In genomic region chr5:90809695-90810094, GRCh38 we compare ENCODE assay signal across 2 cellular contexts.
TF ChIP-seq lines count a peak whose summit lies in the region.

No MANE protein-coding gene starts in this region.

TF ChIP-seq in SK-N-SH, 30 proteins besides CTCF, POLR2A, EP300 and RAD21 (continued from another document):
- TF ChIP-seq IRF3 (IDR thresholded peaks at IDR 0.05; ENCODE audit: low read depth, low read length) (no peak), MAX (IDR thresholded peaks at IDR 0.05; ENCODE audit: low read depth) (no peak), ELF1 (IDR thresholded peaks at IDR 0.05) (no peak), GABPA (IDR thresholded peaks at IDR 0.05; ENCODE audit: low read depth) (no peak), NRF1 (IDR thresholded peaks at IDR 0.05; ENCODE audit: low read depth, low read length) (no peak), FOXJ3 (CRISPR knock-in tag; IDR thresholded peaks at IDR 0.05) (no peak)
TF ChIP-seq in SK-N-SH: peak in this region for 0.

TF ChIP-seq in SK-N-SH treated with all-trans-retinoic acid at 6 μM for 48 hours, 23 proteins besides CTCF, POLR2A, EP300 and RAD21 (continued from another document):
- TF ChIP-seq ZNF8 (CRISPR knock-in tag; IDR thresholded peaks at IDR 0.05) (no peak), TOX (CRISPR knock-in tag; IDR thresholded peaks at IDR 0.05; ENCODE audit: borderline replicate concordance) (no peak), ZNF70 (CRISPR knock-in tag; IDR thresholded peaks at IDR 0.05) (no peak)
